Comparison of ENCODE assay signal across 13 cellular contexts in genomic region chr14:53714495-53715389, GRCh38.
DNase-seq lines count a peak whose midpoint lies in the region; ATAC-seq, FAIRE-seq and TF ChIP-seq lines count a peak whose summit lies in the region.
"Had no signal": no experiment of that assay in that cellular context is flagged by ENCODE, and none has a peak within 500 bp of the region (broad histone marks: within the 10 kb centered on the region; RNA-seq: fewer than 3 reads in every experiment).

No MANE protein-coding gene starts in this region.

- H4K20me1 ChIP-seq in hepatocyte (ENCODE audit: insufficient read depth, poor library complexity, severe bottlenecking), result no peaks in the 10 kb centered on the region

- H3K27me3 ChIP-seq in hepatocyte (no peaks in the 10 kb centered on the region), sigmoid colon (no peaks in the 10 kb centered on the region)
- H3K27me3 ChIP-seq: SJCRH30 had no signal

- H3K4me2 ChIP-seq in hepatocyte, result peak overlapping the region; percentile 39

- H3K4me3 ChIP-seq in hepatocyte (no peak overlapping the region), sigmoid colon (no peak overlapping the region), mucosa of descending colon (no peak overlapping the region)
- H3K4me3 ChIP-seq: SJCRH30 had no signal

- no peaks in the 10 kb centered on the region for H3K79me2 ChIP-seq in hepatocyte

- FAIRE-seq in GM12891 (lab: Jason Lieb, UNC), result no peak
- FAIRE-seq: H54 had no signal

- peak overlapping the region; percentile 23 for H2AFZ ChIP-seq in hepatocyte

- ATAC-seq in mucosa of descending colon (no peak), GM21737 (IDR thresholded peaks at IDR 0.05; ENCODE audit: unreplicated experiment) (no peak)
- ATAC-seq: activated naive CD8-positive, alpha-beta T cell treated with anti-CD3 and anti-CD28 coated beads, Interleukin-2, amount 50 U/mL, for 24 hours had no signal

- 40% methylated on average over 7 of the region's 7 CpGs for WGBS in hepatocyte (ENCODE audit: low lambda C conversion rate, missing lambda C conversion rate)
- 24 to 36% methylated on average over 7 of the region's 7 CpGs for WGBS in sigmoid colon, 2 donors

- H3K27ac ChIP-seq in hepatocyte (no peak overlapping the region), sigmoid colon (peak overlapping the region in 3 of 4 donors; percentile 18 to 36 (median 28))
- H3K27ac ChIP-seq: SJCRH30 had no signal

- H3K4me1 ChIP-seq in hepatocyte (ENCODE audit: insufficient read depth), result no peaks in the 10 kb centered on the region
- H3K4me1 ChIP-seq in sigmoid colon, result no peaks in the 10 kb centered on the region
- H3K4me1 ChIP-seq in mucosa of descending colon (ENCODE audit: low read depth), result peaks cover 4% of the 10 kb centered on the region

- TF ChIP-seq POLR2A in GM12891 (IDR thresholded peaks at IDR 0.05; ENCODE audit: low read depth, low read length) (no peak), sigmoid colon (IDR thresholded peaks at IDR 0.05) (no peak)

- intact Hi-C loops in sigmoid colon (cut with DNase I) (no loop called here), mucosa of descending colon (cut with DNase I, micrococcal nuclease) (no loop called here)

- TF ChIP-seq EP300 in sigmoid colon (IDR thresholded peaks at IDR 0.05), result no peak

- H3K9me3 ChIP-seq in hepatocyte (ENCODE audit: low read depth) (no peaks in the 10 kb centered on the region), sigmoid colon (no peaks in the 10 kb centered on the region), mucosa of descending colon (no peaks in the 10 kb centered on the region)

- H3K36me3 ChIP-seq in hepatocyte (replicated peaks; ENCODE audit: insufficient read depth, low read depth) (no peaks in the 10 kb centered on the region), sigmoid colon (no peaks in the 10 kb centered on the region), mucosa of descending colon (ENCODE audit: low read depth) (no peaks in the 10 kb centered on the region)
- H3K36me3 ChIP-seq: SJCRH30 had no signal

- DNase-seq in GM12891 (ENCODE audit: insufficient read length, low spot score), result no peak
- peak; percentile 15 for DNase-seq in cerebellar cortex (ENCODE audit: low spot score)
- no peak for DNase-seq in hepatocyte (ENCODE audit: low spot score)
- no peak for DNase-seq in sigmoid colon
- DNase-seq in mucosa of descending colon, result no peak
- no peak for DNase-seq in activated naive CD4-positive, alpha-beta T cell (lab: John Stamatoyannopoulos, UW)
- DNase-seq in NCI-H526 (lab: John Stamatoyannopoulos, UW), result no peak
- DNase-seq: activated naive CD8-positive, alpha-beta T cell treated with anti-CD3 and anti-CD28 coated beads, Interleukin-2, amount 50 U/mL, for 24 hours; effector CD8-positive, alpha-beta T cell; NCI-H1092; SJCRH30 had no signal

- no peaks in the 10 kb centered on the region for H3K9me2 ChIP-seq in hepatocyte (replicated peaks; ENCODE audit: insufficient read depth)

- TF ChIP-seq CTCF in hepatocyte (IDR thresholded peaks at IDR 0.05; ENCODE audit: poor library complexity) (no peak), sigmoid colon (IDR thresholded peaks at IDR 0.05) (no peak), mucosa of descending colon (IDR thresholded peaks at IDR 0.05) (no peak)

TF ChIP-seq in GM12891, 5 proteins besides CTCF, POLR2A, EP300 and RAD21:
- peak; percentile 58 for TF ChIP-seq SPI1 (IDR thresholded peaks at IDR 0.05; ENCODE audit: low read depth, low read length)
- TF ChIP-seq POLR2AphosphoS5 (IDR thresholded peaks at IDR 0.05; ENCODE audit: low read depth, low read length), result no peak
- no peak for TF ChIP-seq PAX5 (IDR thresholded peaks at IDR 0.05; ENCODE audit: insufficient read depth, low read length, severe bottlenecking)
- TF ChIP-seq TAF1 (IDR thresholded peaks at IDR 0.05; ENCODE audit: low read depth, low read length), result no peak
- no peak for TF ChIP-seq POU2F2 (IDR thresholded peaks at IDR 0.05; ENCODE audit: low read depth, low read length)
